In genomic region chr16:57377080-57377841, GRCh38 we compare ENCODE assay signal across 8 cellular contexts. TPM values are rescaled to one million over a fixed set of nuclear protein-coding genes. Genes with fewer than 3 reads are reported as not detected.
DNase-seq lines count a peak whose midpoint lies in the region; ATAC-seq, FAIRE-seq and TF ChIP-seq lines count a peak whose summit lies in the region.

No MANE protein-coding gene starts in this region.

- no peaks in the 10 kb centered on the region for H3K27me3 ChIP-seq in mesendoderm (ENCODE audit: insufficient read depth, low read length, poor library complexity)

- peak overlapping the region; percentile 66 for H3K4me2 ChIP-seq in A549
- H3K4me2 ChIP-seq in mesendoderm (ENCODE audit: low read length), result no peak overlapping the region

- peaks cover 66% of the 10 kb centered on the region for H3K4me1 ChIP-seq in A549
- H3K4me1 ChIP-seq in mesendoderm (ENCODE audit: control insufficient read depth, low read depth, low read length), result peaks cover 4% of the 10 kb centered on the region

- TF ChIP-seq RAD21 in A549 (conservative IDR thresholded peaks at IDR 0.05 in 1 of 2, IDR thresholded peaks at IDR 0.05 in 1 of 2), result no peak

- WGBS in A549 (ENCODE audit: missing lambda C conversion rate), result 43% methylated on average over 5 of the region's 5 CpGs
- WGBS in mesendoderm (ENCODE audit: extremely low coverage, insufficient coverage, low lambda C conversion rate), result no CpG with 5 or more reads among the region's 5 CpGs

- H3K9ac ChIP-seq in mesendoderm (ENCODE audit: low read length), result no peak overlapping the region

- peak; percentile 40 to 42 for ATAC-seq in A549
- peak; percentile 75 for ATAC-seq in GM18861 (IDR thresholded peaks at IDR 0.05; ENCODE audit: unreplicated experiment)
- ATAC-seq in HG02973 (IDR thresholded peaks at IDR 0.05; ENCODE audit: unreplicated experiment), result peak; percentile 82

- no peak overlapping the region for H3K56ac ChIP-seq in mesendoderm (ENCODE audit: low read length)

- no peaks in the 10 kb centered on the region for H3K36me3 ChIP-seq in mesendoderm (ENCODE audit: control insufficient read depth, insufficient read depth, low read length)

- H3K9me3 ChIP-seq in A549, result no peaks in the 10 kb centered on the region

- peak overlapping the region; percentile 69 to 83 for H3K27ac ChIP-seq in A549
- H3K27ac ChIP-seq in mesendoderm (ENCODE audit: low read depth, low read length), result no peak overlapping the region

- H4K5ac ChIP-seq in mesendoderm (ENCODE audit: low read length), result no peak overlapping the region

- peaks cover 7% of the 10 kb centered on the region for H3K4me1 Mint-ChIP-seq in T-helper 2 cell treated with Interferon-gamma antibody and Interleukin-4, amounts not matched to agents 5 μg/mL and 100 μg/mL, for 36 hours (ENCODE audit: low read depth)
- peaks cover 18% of the 10 kb centered on the region for H3K4me1 Mint-ChIP-seq in progenitor cell of endocrine pancreas (ENCODE audit: low read depth)

- CTCF ChIA-PET in A549 (lab: Yijun Ruan, JAX), result interaction anchor here (1.0 to 1.8 kb wide), 5 partner anchors 9 to 77 kb away, joined by 3 to 20 read pairs (median 5); no protein-coding TSS in a partner anchor

- no peaks in the 10 kb centered on the region for H3K79me1 ChIP-seq in mesendoderm (ENCODE audit: low read length)

- no peak overlapping the region for H3K18ac ChIP-seq in mesendoderm (ENCODE audit: low read length)

- no peaks in the 10 kb centered on the region for H3K9me3 Mint-ChIP-seq in T-helper 2 cell treated with Interferon-gamma antibody and Interleukin-4, amounts not matched to agents 5 μg/mL and 100 μg/mL, for 36 hours
- no peaks in the 10 kb centered on the region for H3K9me3 Mint-ChIP-seq in progenitor cell of endocrine pancreas (ENCODE audit: low read depth)

- no peak overlapping the region for H4K8ac ChIP-seq in mesendoderm (ENCODE audit: low read depth, low read length)

- H3K36me3 Mint-ChIP-seq in T-helper 2 cell treated with Interferon-gamma antibody and Interleukin-4, amounts not matched to agents 5 μg/mL and 100 μg/mL, for 36 hours (ENCODE audit: low read depth), result no peaks in the 10 kb centered on the region
- H3K36me3 Mint-ChIP-seq in progenitor cell of endocrine pancreas (ENCODE audit: insufficient read depth), result no peaks in the 10 kb centered on the region

- no peak overlapping the region for H3K23ac ChIP-seq in mesendoderm (ENCODE audit: low read length)

- H3K27ac Mint-ChIP-seq in T-helper 2 cell treated with Interferon-gamma antibody and Interleukin-4, amounts not matched to agents 5 μg/mL and 100 μg/mL, for 36 hours, result no peak overlapping the region
- no peak overlapping the region for H3K27ac Mint-ChIP-seq in progenitor cell of endocrine pancreas

- no peaks in the 10 kb centered on the region for H3K79me2 ChIP-seq in mesendoderm (ENCODE audit: control insufficient read depth, insufficient read depth, low read length)

- FAIRE-seq in A549 (lab: Jason Lieb, UNC), result no peak

- H2BK5ac ChIP-seq in mesendoderm (ENCODE audit: low read length), result no peak overlapping the region

- H3K27me3 Mint-ChIP-seq in T-helper 2 cell treated with Interferon-gamma antibody and Interleukin-4, amounts not matched to agents 5 μg/mL and 100 μg/mL, for 36 hours (ENCODE audit: low read depth), result no peaks in the 10 kb centered on the region
- no peaks in the 10 kb centered on the region for H3K27me3 Mint-ChIP-seq in progenitor cell of endocrine pancreas

- POLR2A ChIA-PET in A549 (lab: Yijun Ruan, JAX), result interaction anchor here (0.6 to 1.8 kb wide), 4 partner anchors 61 to 553 kb away, joined by 3 to 9 read pairs (median 4); partner anchors contain the start of genes CIAPIN1 and COQ9

- TF ChIP-seq CTCF in A549 (IDR thresholded peaks at IDR 0.05), result no peak
- TF ChIP-seq CTCF in progenitor cell of endocrine pancreas (IDR thresholded peaks at IDR 0.05; ENCODE audit: unreplicated experiment), result no peak

- no peak overlapping the region for H2BK15ac ChIP-seq in mesendoderm (replicated peaks; ENCODE audit: low read depth)

- H2BK120ac ChIP-seq in mesendoderm (ENCODE audit: low read depth, low read length), result no peak overlapping the region

- no peak for TF ChIP-seq EP300 in A549 (IDR thresholded peaks at IDR 0.05)

- H3K4me3 ChIP-seq in A549, result no peak overlapping the region
- H3K4me3 ChIP-seq in mesendoderm (ENCODE audit: low read length), result no peak overlapping the region

- TF ChIP-seq POLR2A in A549 (IDR thresholded peaks at IDR 0.05; ENCODE audit: low read length), result no peak

- H3K4me3 Mint-ChIP-seq in T-helper 2 cell treated with Interferon-gamma antibody and Interleukin-4, amounts not matched to agents 5 μg/mL and 100 μg/mL, for 36 hours, result no peak overlapping the region
- H3K4me3 Mint-ChIP-seq in progenitor cell of endocrine pancreas (ENCODE audit: low read depth), result no peak overlapping the region

- DNase-seq in A549 (ENCODE audit: low read depth in 1 of 2, low spot score in 1 of 2) (peak; percentile 61 to 62), mesendoderm (peak; percentile 69), GOT3 (lab: John Stamatoyannopoulos, UW) (no peak), NCI-H2227 (lab: John Stamatoyannopoulos, UW; ENCODE audit: unreplicated experiment) (no peak), progenitor cell of endocrine pancreas (ENCODE audit: low spot score, unreplicated experiment) (no peak)
- DNase-seq in T-helper 2 cell treated with Interferon-gamma antibody and Interleukin-4, amounts not matched to agents 5 μg/mL and 100 μg/mL, for 36 hours (ENCODE audit: low spot score), result peak; percentile 64

- H2AK5ac ChIP-seq in mesendoderm (ENCODE audit: low read length), result no peak overlapping the region

- H3K4ac ChIP-seq in mesendoderm (ENCODE audit: low read depth, low read length), result no peak overlapping the region

TF ChIP-seq in A549, 52 proteins besides CTCF, POLR2A, EP300 and RAD21:
- TF ChIP-seq, protein P1, sequence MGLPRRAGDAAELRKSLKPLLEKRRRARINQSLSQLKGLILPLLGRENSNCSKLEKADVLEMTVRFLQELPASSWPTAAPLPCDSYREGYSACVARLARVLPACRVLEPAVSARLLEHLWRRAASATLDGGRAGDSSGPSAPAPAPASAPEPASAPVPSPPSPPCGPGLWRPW (IDR thresholded peaks at IDR 0.05), result no peak
- TF ChIP-seq ESRRA (IDR thresholded peaks at IDR 0.05; ENCODE audit: borderline replicate concordance, low read length), result no peak
- no peak for TF ChIP-seq RFX5 (IDR thresholded peaks at IDR 0.05)
- TF ChIP-seq GATA3 (IDR thresholded peaks at IDR 0.05; ENCODE audit: borderline replicate concordance), result peak; percentile 74

RNA-seq across cellular contexts. Expression of gene CX3CL1, which starts 5.0 kb away (rescaled TPM):
- 0.10 and 0.17 TPM in 2 replicates for polyA plus RNA-seq in A549 (2011; rRNA removed)
- 0.04 and 0.10 TPM in 2 replicates for polyA plus RNA-seq in A549 (2012; cell fraction: cytosol; rRNA removed)
- 0.18 and 0.21 TPM in 2 replicates for polyA plus RNA-seq in A549 (2012; cell fraction: nucleus; rRNA removed)
- polyA plus RNA-seq in A549 (2017; fragmentation: RNase III; extraction: RNeasy Plus Mini Kit Qiagen cat#74134 plus additional on column Dnase treatment), result 0.08 to 0.17 TPM (median 0.08 TPM) in 3 replicates
- polyA minus RNA-seq in A549 (2011; rRNA and poly(A)+ RNA removed), result 0.08 and 0.19 TPM in 2 replicates
- 0.80 TPM for polyA plus RNA-seq in mesendoderm (2013, experiment 1 of 2)
- polyA plus RNA-seq in mesendoderm (2013, experiment 2 of 2), result 0.69 TPM
- 0.53 and 0.74 TPM in 2 replicates for total RNA-seq in progenitor cell of endocrine pancreas

RNA-seq across cellular contexts. Expression of gene CCL22, which starts 18.7 kb away (rescaled TPM):
- polyA plus RNA-seq in A549 (2011; rRNA removed) (not detected in 2 replicates), A549 (2017; fragmentation: RNase III; extraction: RNeasy Plus Mini Kit Qiagen cat#74134 plus additional on column Dnase treatment) (not detected in 3 replicates)
- not detected in 2 replicates for polyA plus RNA-seq in A549 (2012; cell fraction: cytosol; rRNA removed)
- polyA plus RNA-seq in A549 (2012; cell fraction: nucleus; rRNA removed), result not detected in 2 replicates
- polyA minus RNA-seq in A549 (2011; rRNA and poly(A)+ RNA removed), result not detected in 2 replicates
- 0.03 TPM for polyA plus RNA-seq in mesendoderm (2013, experiment 1 of 2)
- 0.01 TPM for polyA plus RNA-seq in mesendoderm (2013, experiment 2 of 2)
- total RNA-seq in progenitor cell of endocrine pancreas, result not detected in 2 replicates

RNA-seq across cellular contexts. Expression of gene CCL17, which starts 27.3 kb away (rescaled TPM):
- polyA plus RNA-seq in A549 (2011; rRNA removed), result not detected in 2 replicates
- polyA plus RNA-seq in A549 (2012; cell fraction: cytosol; rRNA removed), result not detected in 2 replicates
- not detected in 2 replicates for polyA plus RNA-seq in A549 (2012; cell fraction: nucleus; rRNA removed)
- not detected in 3 replicates for polyA plus RNA-seq in A549 (2017; fragmentation: RNase III; extraction: RNeasy Plus Mini Kit Qiagen cat#74134 plus additional on column Dnase treatment)
- not detected in 2 replicates for polyA minus RNA-seq in A549 (2011; rRNA and poly(A)+ RNA removed)
- not detected for polyA plus RNA-seq in mesendoderm (2013, experiment 1 of 2)
- not detected for polyA plus RNA-seq in mesendoderm (2013, experiment 2 of 2)
- not detected in 2 replicates for total RNA-seq in progenitor cell of endocrine pancreas

Comparison
In these comparisons a context has a peak if more than half of its experiments do, and no peak if none do; other contexts are left out.
1. DNase-seq: peak in A549 (2 of 2), T-helper 2 cell treated with Interferon-gamma antibody and Interleukin-4, amounts not matched to agents 5 μg/mL and 100 μg/mL, for 36 hours (single experiment) and mesendoderm (single experiment); none in GOT3 (single experiment), NCI-H2227 (single experiment) and progenitor cell of endocrine pancreas (single experiment).
2. Peak in every context shown above with its lines, with median percentiles within 50 percentile points of each other: ATAC-seq.